Comparison of ENCODE assay signal across 1 cellular context in the genomic region with DNA sequence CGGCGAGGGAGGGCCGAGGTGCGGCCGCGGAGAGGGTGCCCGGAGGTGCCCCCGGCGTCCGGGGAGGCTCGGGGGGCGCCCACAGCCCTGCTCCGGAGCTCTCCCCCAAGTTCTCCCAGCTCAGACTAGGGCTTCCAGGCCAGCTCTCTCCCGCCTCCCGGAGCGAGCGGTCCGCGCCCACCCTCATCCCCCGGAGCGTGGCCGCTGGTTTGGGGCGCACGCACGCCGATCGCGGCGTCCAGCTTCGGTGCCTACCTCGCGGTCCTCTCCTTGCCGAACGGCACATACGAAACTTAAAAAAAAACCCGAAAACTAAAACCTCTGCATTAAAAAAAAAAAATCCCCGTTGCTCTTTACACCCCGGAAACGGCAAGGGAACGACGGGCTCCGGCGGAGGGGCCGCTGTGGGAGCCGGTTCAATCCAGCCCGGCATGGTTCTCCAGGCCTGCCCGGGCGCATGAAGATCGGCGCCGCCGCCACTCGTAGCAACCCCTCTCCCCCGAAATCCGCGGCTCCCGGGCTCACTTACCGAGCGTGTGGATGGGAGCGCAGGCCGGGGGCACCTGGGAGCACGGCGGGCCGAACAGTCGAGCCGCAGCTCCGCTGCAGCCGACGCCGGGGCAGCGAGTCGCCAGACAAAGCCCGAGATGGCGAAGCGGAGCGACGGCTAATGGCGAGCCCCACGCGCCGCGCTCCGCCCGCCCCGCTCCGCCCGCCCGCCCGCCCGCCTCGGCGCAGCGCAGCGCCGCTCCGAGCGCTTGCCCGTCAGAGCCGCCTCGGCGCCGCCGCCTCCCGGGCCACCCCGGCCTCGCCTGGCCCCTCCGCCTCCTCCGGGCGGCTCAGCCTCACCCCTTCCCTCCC.
TF ChIP-seq lines count a peak whose summit lies in the region.

No MANE protein-coding gene starts in this region.

TF ChIP-seq in GM12878, 131 proteins besides CTCF, POLR2A, EP300 and RAD21 (continued from another document and continues in another):
- TF ChIP-seq, protein P1, sequence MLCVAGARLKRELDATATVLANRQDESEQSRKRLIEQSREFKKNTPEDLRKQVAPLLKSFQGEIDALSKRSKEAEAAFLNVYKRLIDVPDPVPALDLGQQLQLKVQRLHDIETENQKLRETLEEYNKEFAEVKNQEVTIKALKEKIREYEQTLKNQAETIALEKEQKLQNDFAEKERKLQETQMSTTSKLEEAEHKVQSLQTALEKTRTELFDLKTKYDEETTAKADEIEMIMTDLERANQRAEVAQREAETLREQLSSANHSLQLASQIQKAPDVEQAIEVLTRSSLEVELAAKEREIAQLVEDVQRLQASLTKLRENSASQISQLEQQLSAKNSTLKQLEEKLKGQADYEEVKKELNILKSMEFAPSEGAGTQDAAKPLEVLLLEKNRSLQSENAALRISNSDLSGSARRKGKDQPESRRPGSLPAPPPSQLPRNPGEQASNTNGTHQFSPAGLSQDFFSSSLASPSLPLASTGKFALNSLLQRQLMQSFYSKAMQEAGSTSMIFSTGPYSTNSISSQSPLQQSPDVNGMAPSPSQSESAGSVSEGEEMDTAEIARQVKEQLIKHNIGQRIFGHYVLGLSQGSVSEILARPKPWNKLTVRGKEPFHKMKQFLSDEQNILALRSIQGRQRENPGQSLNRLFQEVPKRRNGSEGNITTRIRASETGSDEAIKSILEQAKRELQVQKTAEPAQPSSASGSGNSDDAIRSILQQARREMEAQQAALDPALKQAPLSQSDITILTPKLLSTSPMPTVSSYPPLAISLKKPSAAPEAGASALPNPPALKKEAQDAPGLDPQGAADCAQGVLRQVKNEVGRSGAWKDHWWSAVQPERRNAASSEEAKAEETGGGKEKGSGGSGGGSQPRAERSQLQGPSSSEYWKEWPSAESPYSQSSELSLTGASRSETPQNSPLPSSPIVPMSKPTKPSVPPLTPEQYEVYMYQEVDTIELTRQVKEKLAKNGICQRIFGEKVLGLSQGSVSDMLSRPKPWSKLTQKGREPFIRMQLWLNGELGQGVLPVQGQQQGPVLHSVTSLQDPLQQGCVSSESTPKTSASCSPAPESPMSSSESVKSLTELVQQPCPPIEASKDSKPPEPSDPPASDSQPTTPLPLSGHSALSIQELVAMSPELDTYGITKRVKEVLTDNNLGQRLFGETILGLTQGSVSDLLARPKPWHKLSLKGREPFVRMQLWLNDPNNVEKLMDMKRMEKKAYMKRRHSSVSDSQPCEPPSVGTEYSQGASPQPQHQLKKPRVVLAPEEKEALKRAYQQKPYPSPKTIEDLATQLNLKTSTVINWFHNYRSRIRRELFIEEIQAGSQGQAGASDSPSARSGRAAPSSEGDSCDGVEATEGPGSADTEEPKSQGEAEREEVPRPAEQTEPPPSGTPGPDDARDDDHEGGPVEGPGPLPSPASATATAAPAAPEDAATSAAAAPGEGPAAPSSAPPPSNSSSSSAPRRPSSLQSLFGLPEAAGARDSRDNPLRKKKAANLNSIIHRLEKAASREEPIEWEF (IDR thresholded peaks at IDR 0.05; ENCODE audit: insufficient replicate concordance, low read depth, low read length), result no peak
- TF ChIP-seq, protein P2, sequence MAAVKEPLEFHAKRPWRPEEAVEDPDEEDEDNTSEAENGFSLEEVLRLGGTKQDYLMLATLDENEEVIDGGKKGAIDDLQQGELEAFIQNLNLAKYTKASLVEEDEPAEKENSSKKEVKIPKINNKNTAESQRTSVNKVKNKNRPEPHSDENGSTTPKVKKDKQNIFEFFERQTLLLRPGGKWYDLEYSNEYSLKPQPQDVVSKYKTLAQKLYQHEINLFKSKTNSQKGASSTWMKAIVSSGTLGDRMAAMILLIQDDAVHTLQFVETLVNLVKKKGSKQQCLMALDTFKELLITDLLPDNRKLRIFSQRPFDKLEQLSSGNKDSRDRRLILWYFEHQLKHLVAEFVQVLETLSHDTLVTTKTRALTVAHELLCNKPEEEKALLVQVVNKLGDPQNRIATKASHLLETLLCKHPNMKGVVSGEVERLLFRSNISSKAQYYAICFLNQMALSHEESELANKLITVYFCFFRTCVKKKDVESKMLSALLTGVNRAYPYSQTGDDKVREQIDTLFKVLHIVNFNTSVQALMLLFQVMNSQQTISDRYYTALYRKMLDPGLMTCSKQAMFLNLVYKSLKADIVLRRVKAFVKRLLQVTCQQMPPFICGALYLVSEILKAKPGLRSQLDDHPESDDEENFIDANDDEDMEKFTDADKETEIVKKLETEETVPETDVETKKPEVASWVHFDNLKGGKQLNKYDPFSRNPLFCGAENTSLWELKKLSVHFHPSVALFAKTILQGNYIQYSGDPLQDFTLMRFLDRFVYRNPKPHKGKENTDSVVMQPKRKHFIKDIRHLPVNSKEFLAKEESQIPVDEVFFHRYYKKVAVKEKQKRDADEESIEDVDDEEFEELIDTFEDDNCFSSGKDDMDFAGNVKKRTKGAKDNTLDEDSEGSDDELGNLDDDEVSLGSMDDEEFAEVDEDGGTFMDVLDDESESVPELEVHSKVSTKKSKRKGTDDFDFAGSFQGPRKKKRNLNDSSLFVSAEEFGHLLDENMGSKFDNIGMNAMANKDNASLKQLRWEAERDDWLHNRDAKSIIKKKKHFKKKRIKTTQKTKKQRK (IDR thresholded peaks at IDR 0.05; ENCODE audit: low read depth, low read length), result no peak
- TF ChIP-seq SMC3 (IDR thresholded peaks at IDR 0.05; ENCODE audit: borderline replicate concordance, low read length) (no peak), RCOR1 (conservative IDR thresholded peaks at IDR 0.05; ENCODE audit: low read depth, low read length) (no peak), FOXM1 (IDR thresholded peaks at IDR 0.05; ENCODE audit: low read depth, low read length) (no peak), ASH2L (IDR thresholded peaks at IDR 0.05; ENCODE audit: borderline replicate concordance, low read depth) (no peak), NR2C1 (IDR thresholded peaks at IDR 0.05) (no peak), MXI1 (IDR thresholded peaks at IDR 0.05; ENCODE audit: low read depth, low read length) (no peak), SP1 (IDR thresholded peaks at IDR 0.05; ENCODE audit: low read depth, low read length) (no peak), ATF7 (IDR thresholded peaks at IDR 0.05; ENCODE audit: low read depth) (no peak), ZNF622 (IDR thresholded peaks at IDR 0.05) (no peak), JUNB (IDR thresholded peaks at IDR 0.05) (no peak), MYB (IDR thresholded peaks at IDR 0.05; ENCODE audit: borderline replicate concordance, low read depth, low read length) (no peak), SUPT20H (IDR thresholded peaks at IDR 0.05; ENCODE audit: borderline replicate concordance, control insufficient read depth, low read depth, low read length) (no peak), PAX5 (IDR thresholded peaks at IDR 0.05; ENCODE audit: borderline replicate concordance, low read depth, low read length) (no peak), SUZ12 (IDR thresholded peaks at IDR 0.05; ENCODE audit: unreplicated experiment) (no peak), SMARCA5 (IDR thresholded peaks at IDR 0.05) (peak; percentile 7; the same call in 1 of the 2 replicates), CBFB (IDR thresholded peaks at IDR 0.05; ENCODE audit: low read depth) (no peak), CBX3 (IDR thresholded peaks at IDR 0.05; ENCODE audit: borderline replicate concordance, low read depth) (no peak), BHLHE40 (IDR thresholded peaks at IDR 0.05; ENCODE audit: borderline replicate concordance in 1 of 2, low read depth in 2 of 2, low read length in 1 of 2) (peak in 1 of 2 experiments; percentile 23; a peak in 1 of 4 replicates), YY1 (IDR thresholded peaks at IDR 0.05; ENCODE audit: low read depth, low read length) (0 out of 2 replicates have a peak, but pooled peaks have one; percentile 30), CHD4 (IDR thresholded peaks at IDR 0.05) (no peak), CREB1 (IDR thresholded peaks at IDR 0.05; ENCODE audit: low read depth) (0 out of 2 replicates have a peak, but pooled peaks have one; percentile 8)
- TF ChIP-seq, protein P3, sequence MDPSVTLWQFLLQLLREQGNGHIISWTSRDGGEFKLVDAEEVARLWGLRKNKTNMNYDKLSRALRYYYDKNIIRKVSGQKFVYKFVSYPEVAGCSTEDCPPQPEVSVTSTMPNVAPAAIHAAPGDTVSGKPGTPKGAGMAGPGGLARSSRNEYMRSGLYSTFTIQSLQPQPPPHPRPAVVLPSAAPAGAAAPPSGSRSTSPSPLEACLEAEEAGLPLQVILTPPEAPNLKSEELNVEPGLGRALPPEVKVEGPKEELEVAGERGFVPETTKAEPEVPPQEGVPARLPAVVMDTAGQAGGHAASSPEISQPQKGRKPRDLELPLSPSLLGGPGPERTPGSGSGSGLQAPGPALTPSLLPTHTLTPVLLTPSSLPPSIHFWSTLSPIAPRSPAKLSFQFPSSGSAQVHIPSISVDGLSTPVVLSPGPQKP (IDR thresholded peaks at IDR 0.05; ENCODE audit: low read depth, low read length), result no peak
- TF ChIP-seq, protein P4, sequence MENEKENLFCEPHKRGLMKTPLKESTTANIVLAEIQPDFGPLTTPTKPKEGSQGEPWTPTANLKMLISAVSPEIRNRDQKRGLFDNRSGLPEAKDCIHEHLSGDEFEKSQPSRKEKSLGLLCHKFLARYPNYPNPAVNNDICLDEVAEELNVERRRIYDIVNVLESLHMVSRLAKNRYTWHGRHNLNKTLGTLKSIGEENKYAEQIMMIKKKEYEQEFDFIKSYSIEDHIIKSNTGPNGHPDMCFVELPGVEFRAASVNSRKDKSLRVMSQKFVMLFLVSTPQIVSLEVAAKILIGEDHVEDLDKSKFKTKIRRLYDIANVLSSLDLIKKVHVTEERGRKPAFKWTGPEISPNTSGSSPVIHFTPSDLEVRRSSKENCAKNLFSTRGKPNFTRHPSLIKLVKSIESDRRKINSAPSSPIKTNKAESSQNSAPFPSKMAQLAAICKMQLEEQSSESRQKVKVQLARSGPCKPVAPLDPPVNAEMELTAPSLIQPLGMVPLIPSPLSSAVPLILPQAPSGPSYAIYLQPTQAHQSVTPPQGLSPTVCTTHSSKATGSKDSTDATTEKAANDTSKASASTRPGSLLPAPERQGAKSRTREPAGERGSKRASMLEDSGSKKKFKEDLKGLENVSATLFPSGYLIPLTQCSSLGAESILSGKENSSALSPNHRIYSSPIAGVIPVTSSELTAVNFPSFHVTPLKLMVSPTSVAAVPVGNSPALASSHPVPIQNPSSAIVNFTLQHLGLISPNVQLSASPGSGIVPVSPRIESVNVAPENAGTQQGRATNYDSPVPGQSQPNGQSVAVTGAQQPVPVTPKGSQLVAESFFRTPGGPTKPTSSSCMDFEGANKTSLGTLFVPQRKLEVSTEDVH (IDR thresholded peaks at IDR 0.05; ENCODE audit: low read depth, partially characterized antibody), result no peak
- TF ChIP-seq, protein P5, sequence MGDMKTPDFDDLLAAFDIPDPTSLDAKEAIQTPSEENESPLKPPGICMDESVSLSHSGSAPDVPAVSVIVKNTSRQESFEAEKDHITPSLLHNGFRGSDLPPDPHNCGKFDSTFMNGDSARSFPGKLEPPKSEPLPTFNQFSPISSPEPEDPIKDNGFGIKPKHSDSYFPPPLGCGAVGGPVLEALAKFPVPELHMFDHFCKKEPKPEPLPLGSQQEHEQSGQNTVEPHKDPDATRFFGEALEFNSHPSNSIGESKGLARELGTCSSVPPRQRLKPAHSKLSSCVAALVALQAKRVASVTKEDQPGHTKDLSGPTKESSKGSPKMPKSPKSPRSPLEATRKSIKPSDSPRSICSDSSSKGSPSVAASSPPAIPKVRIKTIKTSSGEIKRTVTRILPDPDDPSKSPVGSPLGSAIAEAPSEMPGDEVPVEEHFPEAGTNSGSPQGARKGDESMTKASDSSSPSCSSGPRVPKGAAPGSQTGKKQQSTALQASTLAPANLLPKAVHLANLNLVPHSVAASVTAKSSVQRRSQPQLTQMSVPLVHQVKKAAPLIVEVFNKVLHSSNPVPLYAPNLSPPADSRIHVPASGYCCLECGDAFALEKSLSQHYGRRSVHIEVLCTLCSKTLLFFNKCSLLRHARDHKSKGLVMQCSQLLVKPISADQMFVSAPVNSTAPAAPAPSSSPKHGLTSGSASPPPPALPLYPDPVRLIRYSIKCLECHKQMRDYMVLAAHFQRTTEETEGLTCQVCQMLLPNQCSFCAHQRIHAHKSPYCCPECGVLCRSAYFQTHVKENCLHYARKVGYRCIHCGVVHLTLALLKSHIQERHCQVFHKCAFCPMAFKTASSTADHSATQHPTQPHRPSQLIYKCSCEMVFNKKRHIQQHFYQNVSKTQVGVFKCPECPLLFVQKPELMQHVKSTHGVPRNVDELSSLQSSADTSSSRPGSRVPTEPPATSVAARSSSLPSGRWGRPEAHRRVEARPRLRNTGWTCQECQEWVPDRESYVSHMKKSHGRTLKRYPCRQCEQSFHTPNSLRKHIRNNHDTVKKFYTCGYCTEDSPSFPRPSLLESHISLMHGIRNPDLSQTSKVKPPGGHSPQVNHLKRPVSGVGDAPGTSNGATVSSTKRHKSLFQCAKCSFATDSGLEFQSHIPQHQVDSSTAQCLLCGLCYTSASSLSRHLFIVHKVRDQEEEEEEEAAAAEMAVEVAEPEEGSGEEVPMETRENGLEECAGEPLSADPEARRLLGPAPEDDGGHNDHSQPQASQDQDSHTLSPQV (IDR thresholded peaks at IDR 0.05), result no peak
- TF ChIP-seq, protein P6, sequence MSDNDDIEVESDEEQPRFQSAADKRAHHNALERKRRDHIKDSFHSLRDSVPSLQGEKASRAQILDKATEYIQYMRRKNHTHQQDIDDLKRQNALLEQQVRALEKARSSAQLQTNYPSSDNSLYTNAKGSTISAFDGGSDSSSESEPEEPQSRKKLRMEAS (IDR thresholded peaks at IDR 0.05; ENCODE audit: low read depth, low read length), result no peak; the same call in 1 of the 2 replicates
- TF ChIP-seq, protein P7, sequence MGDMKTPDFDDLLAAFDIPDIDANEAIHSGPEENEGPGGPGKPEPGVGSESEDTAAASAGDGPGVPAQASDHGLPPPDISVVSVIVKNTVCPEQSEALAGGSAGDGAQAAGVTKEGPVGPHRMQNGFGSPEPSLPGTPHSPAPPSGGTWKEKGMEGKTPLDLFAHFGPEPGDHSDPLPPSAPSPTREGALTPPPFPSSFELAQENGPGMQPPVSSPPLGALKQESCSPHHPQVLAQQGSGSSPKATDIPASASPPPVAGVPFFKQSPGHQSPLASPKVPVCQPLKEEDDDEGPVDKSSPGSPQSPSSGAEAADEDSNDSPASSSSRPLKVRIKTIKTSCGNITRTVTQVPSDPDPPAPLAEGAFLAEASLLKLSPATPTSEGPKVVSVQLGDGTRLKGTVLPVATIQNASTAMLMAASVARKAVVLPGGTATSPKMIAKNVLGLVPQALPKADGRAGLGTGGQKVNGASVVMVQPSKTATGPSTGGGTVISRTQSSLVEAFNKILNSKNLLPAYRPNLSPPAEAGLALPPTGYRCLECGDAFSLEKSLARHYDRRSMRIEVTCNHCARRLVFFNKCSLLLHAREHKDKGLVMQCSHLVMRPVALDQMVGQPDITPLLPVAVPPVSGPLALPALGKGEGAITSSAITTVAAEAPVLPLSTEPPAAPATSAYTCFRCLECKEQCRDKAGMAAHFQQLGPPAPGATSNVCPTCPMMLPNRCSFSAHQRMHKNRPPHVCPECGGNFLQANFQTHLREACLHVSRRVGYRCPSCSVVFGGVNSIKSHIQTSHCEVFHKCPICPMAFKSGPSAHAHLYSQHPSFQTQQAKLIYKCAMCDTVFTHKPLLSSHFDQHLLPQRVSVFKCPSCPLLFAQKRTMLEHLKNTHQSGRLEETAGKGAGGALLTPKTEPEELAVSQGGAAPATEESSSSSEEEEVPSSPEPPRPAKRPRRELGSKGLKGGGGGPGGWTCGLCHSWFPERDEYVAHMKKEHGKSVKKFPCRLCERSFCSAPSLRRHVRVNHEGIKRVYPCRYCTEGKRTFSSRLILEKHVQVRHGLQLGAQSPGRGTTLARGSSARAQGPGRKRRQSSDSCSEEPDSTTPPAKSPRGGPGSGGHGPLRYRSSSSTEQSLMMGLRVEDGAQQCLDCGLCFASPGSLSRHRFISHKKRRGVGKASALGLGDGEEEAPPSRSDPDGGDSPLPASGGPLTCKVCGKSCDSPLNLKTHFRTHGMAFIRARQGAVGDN (IDR thresholded peaks at IDR 0.05), result no peak
